ENCODE assay signal across 8 cellular contexts in the genomic region with DNA sequence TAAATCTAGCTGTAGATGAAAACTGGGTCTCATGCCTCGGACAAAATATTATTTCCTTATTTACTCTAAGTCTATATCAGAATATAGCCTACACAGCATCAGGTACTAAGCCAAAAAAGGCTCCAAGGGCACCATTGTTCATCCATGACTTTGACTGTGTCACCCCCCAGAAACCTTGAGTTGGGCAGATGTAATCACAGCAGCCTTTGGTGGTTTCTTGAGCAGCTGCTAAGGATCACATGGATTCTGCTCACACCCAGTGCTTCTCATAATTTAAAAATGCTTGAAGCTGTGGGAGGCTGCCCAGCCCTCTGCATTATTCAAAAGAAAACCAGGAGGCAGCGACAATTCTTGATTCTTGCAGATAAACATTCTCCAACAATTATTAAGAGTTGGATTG.
A peak's percentile ranks its signal among the peaks of the same experiment; 100 is the strongest.
DNase-seq lines count a peak whose midpoint lies in the region; ATAC-seq, FAIRE-seq and TF ChIP-seq lines count a peak whose summit lies in the region.
"Not testable (repeated sequence)": the region's sequence is repeated elsewhere in the genome, so short reads cannot be mapped to it uniquely, and the experiment has no call there.

No MANE protein-coding gene starts in this region.

- peak overlapping the region; percentile 77 for H4K91ac ChIP-seq in trophoblast cell (ENCODE audit: low read depth, low read length)

- H3K4me2 ChIP-seq in KMS-11 (peak overlapping the region; percentile 17; the same call in 1 of the 2 replicates), K562 (ENCODE audit: insufficient read depth, low read length) (peak overlapping the region; percentile 32; the same call in 1 of the 2 replicates)
- H3K4me2 ChIP-seq in trophoblast cell (ENCODE audit: low read length), result not testable (repeated sequence)

- H3K9me3 ChIP-seq in K562 (replicated peaks; ENCODE audit: control insufficient read depth, insufficient read depth, low read depth, low read length); trophoblast cell (ENCODE audit: insufficient read depth, low read depth, low read length); uterus: not testable (repeated sequence)

- H2BK12ac ChIP-seq in trophoblast cell (ENCODE audit: low read length), result peak overlapping the region; percentile 58

- not testable (repeated sequence) for H3K4me1 ChIP-seq in KMS-11 (ENCODE audit: low read depth, poor library complexity, severe bottlenecking); K562 (replicated peaks in 1 of 2; ENCODE audit: control insufficient read depth in 2 of 2, insufficient read depth in 2 of 2, low read length in 2 of 2); trophoblast cell (ENCODE audit: control insufficient read depth in 1 of 2, insufficient read depth in 2 of 2, low read length in 2 of 2); uterus

- H4K8ac ChIP-seq in trophoblast cell (ENCODE audit: low read depth, low read length), result not testable (repeated sequence)

- WGBS in K562 (ENCODE audit: insufficient coverage, low coverage, missing lambda C conversion rate), result 73% methylated on average over 1 of the region's 2 CpGs
- WGBS in trophoblast cell (ENCODE audit: extremely low coverage, insufficient coverage, insufficient read length), result no CpG with 5 or more reads among the region's 2 CpGs

- not testable (repeated sequence) for H3K23ac ChIP-seq in trophoblast cell (ENCODE audit: low read length)

- TF ChIP-seq EP300 in K562 (IDR thresholded peaks at IDR 0.05; ENCODE audit: low read length), result not testable (repeated sequence)

- H3K4ac ChIP-seq in trophoblast cell (ENCODE audit: low read depth, low read length), result not testable (repeated sequence)

- FAIRE-seq in K562 (lab: Jason Lieb, UNC), result not testable (repeated sequence)

- not testable (repeated sequence) for H2AFZ ChIP-seq in KMS-11 (ENCODE audit: low read depth); K562 (ENCODE audit: low read depth, low read length); trophoblast cell (ENCODE audit: insufficient read depth, low read length, poor library complexity)

- not testable (repeated sequence) for H3K27ac ChIP-seq in KMS-11
- H3K27ac ChIP-seq in K562 (ENCODE audit: extremely low read depth, low read depth, low read length) (peak overlapping the region; percentile 62), trophoblast cell (ENCODE audit: low read depth, low read length) (peak overlapping the region; percentile 86), uterus (peak overlapping the region; percentile 49 to 61)

- H2AK5ac ChIP-seq in trophoblast cell (ENCODE audit: low read length), result not testable (repeated sequence)

- not testable (repeated sequence) for H3K4me3 ChIP-seq in KMS-11 (IDR thresholded peaks at IDR 0.05; ENCODE audit: insufficient read depth, low read depth, low read length); K562; trophoblast cell (ENCODE audit: low read depth, low read length); uterus

- TF ChIP-seq POLR2A in K562 (conservative IDR thresholded peaks at IDR 0.05); uterus (IDR thresholded peaks at IDR 0.05): not testable (repeated sequence)

- TF ChIP-seq RAD21 in K562 (CRISPR knock-in tag; conservative IDR thresholded peaks at IDR 0.05 in 1 of 2, IDR thresholded peaks at IDR 0.05 in 1 of 2), result not testable (repeated sequence)

- not testable (repeated sequence) for H4K20me1 ChIP-seq in KMS-11 (ENCODE audit: insufficient read depth); K562 (replicated peaks; ENCODE audit: control insufficient read depth, insufficient read depth, low read length)

- not testable (repeated sequence) for H3K79me1 ChIP-seq in trophoblast cell (ENCODE audit: low read length)

- not testable (repeated sequence) for TF ChIP-seq CTCF in KMS-11 (conservative IDR thresholded peaks at IDR 0.05; ENCODE audit: low read depth, low read length); K562 (IDR thresholded peaks at IDR 0.05 in 2 of 3, conservative IDR thresholded peaks at IDR 0.05 in 1 of 3; ENCODE audit: insufficient read depth in 2 of 3, low read depth in 1 of 3, low read length in 3 of 3); uterus (IDR thresholded peaks at IDR 0.05)

- H3K79me2 ChIP-seq in KMS-11 (ENCODE audit: insufficient read depth, low read depth) (peaks cover 30% of the 10 kb centered on the region), K562 (ENCODE audit: control insufficient read depth, insufficient read depth, low read length) (peaks cover 32% of the 10 kb centered on the region)
- H3K79me2 ChIP-seq in trophoblast cell (ENCODE audit: control insufficient read depth, insufficient read depth, low read length, poor library complexity), result not testable (repeated sequence)

- H3K9ac ChIP-seq in KMS-11; trophoblast cell (ENCODE audit: low read length): not testable (repeated sequence)
- H3K9ac ChIP-seq in K562 (ENCODE audit: insufficient read depth in 1 of 2, low read depth in 2 of 2, low read length in 2 of 2), result peak overlapping the region in 1 of 2 experiments; percentile 25; a peak in 1 of 4 replicates

- H2BK120ac ChIP-seq in trophoblast cell (ENCODE audit: insufficient read depth, low read length, poor library complexity), result peak overlapping the region; percentile 83

- CTCF ChIA-PET in K562 (lab: Yijun Ruan, JAX; ENCODE audit: low intra/inter-chr PET ratio), result not testable (repeated sequence)

- ATAC-seq in K562, result not testable (repeated sequence)

- H2BK5ac ChIP-seq in trophoblast cell (ENCODE audit: low read depth, low read length, poor library complexity), result peak overlapping the region; percentile 63

- in situ Hi-C loops in SK-MEL-5 (cut with HindIII; ENCODE audit: low pct_unique_long_range_greater_than_20kb, low sequenced_read_pairs); K562 (cut with MboI): not testable (repeated sequence)

- not testable (repeated sequence) for H4K12ac ChIP-seq in trophoblast cell (ENCODE audit: low read depth, low read length)

- not testable (repeated sequence) for BruUV-seq in K562 (replicated peaks; lab: Mats Ljungman, UMichigan)

- not testable (repeated sequence) for H3K36me3 ChIP-seq in KMS-11 (ENCODE audit: insufficient read depth); K562 (ENCODE audit: control insufficient read depth, insufficient read depth, low read length); trophoblast cell (ENCODE audit: control insufficient read depth in 1 of 2, insufficient read depth in 2 of 2, low read length in 2 of 2); uterus

- intact Hi-C loops in K562 (cut with micrococcal nuclease); uterus (cut with DNase I; ENCODE audit: low total_unique reads): not testable (repeated sequence)

- DNase-seq in EL (peak; percentile 65), SK-MEL-5 (ENCODE audit: low read depth, low spot score) (peak; percentile 58), K562 (ENCODE audit: extremely low read depth in 1 of 4, low spot score in 3 of 4) (peak in 1 of 4 experiments; percentile 3), fibroblast of gingiva (ENCODE audit: low read depth) (peak; percentile 29), islet precursor cell (peak; percentile 49), trophoblast cell (peak; percentile 35 to 64)
- DNase-seq in uterus, result not testable (repeated sequence)

- H3K14ac ChIP-seq in trophoblast cell (ENCODE audit: low read length), result peak overlapping the region; percentile 66

- not testable (repeated sequence) for H3K9me1 ChIP-seq in K562 (ENCODE audit: control insufficient read depth, insufficient read depth, low read length)

- not testable (repeated sequence) for H3K18ac ChIP-seq in trophoblast cell (ENCODE audit: low read length)

- POLR2A ChIA-PET in K562 (lab: Yijun Ruan, JAX), result not testable (repeated sequence)

- not testable (repeated sequence) for H3K27me3 ChIP-seq in KMS-11 (ENCODE audit: insufficient read depth, low read depth); K562 (ENCODE audit: control insufficient read depth in 2 of 2, insufficient read depth in 2 of 2, low read length in 2 of 2); trophoblast cell (ENCODE audit: insufficient read depth, low read length); uterus
